14 cellular contexts compared by ENCODE assay signal in genomic region chr7:155729847-155730246, GRCh38.
DNase-seq lines count a peak whose midpoint lies in the region; ATAC-seq, FAIRE-seq and TF ChIP-seq lines count a peak whose summit lies in the region.
"Had no signal": no experiment of that assay in that cellular context is flagged by ENCODE, and none has a peak within 500 bp of the region (broad histone marks: within the 10 kb centered on the region; RNA-seq: fewer than 3 reads in every experiment).

No MANE protein-coding gene starts in this region.

- H4K20me1 ChIP-seq in endothelial cell of umbilical vein (replicated peaks; ENCODE audit: control insufficient read depth, extremely low read depth, insufficient read depth, low read length), result peaks cover 3% of the 10 kb centered on the region

- intact Hi-C loops in endothelial cell of umbilical vein (cut with micrococcal nuclease) (no loop called here), prostate gland (cut with DNase I) (loop anchor here (10.0 kb wide), 1 partner anchor 805 kb away; no protein-coding TSS in a partner anchor)

- no peaks in the 10 kb centered on the region for H3K9me3 ChIP-seq in Peyer's patch
- no peaks in the 10 kb centered on the region for H3K9me3 ChIP-seq in endothelial cell of umbilical vein (replicated peaks; ENCODE audit: control insufficient read depth, insufficient read depth, low read length)
- H3K9me3 ChIP-seq in prostate gland, result no peaks in the 10 kb centered on the region
- H3K9me3 ChIP-seq in endodermal cell (ENCODE audit: control insufficient read depth, low read length), result no peaks in the 10 kb centered on the region

- CTCF ChIA-PET in endothelial cell of umbilical vein (lab: Charles Lee), result interaction anchor here (0.9 to 12.9 kb wide), 2 partner anchors 12 to 131 kb away, joined by 3 to 189 read pairs; no protein-coding TSS in a partner anchor

- H2AFZ ChIP-seq in endothelial cell of umbilical vein (ENCODE audit: low read depth, low read length), result no peak overlapping the region

- peaks cover 0 to 6% (median 0%) of the 10 kb centered on the region in 3 donors for H3K36me3 ChIP-seq in Peyer's patch
- peaks cover 0 to 5% of the 10 kb centered on the region in 2 experiments for H3K36me3 ChIP-seq in endothelial cell of umbilical vein (ENCODE audit: control insufficient read depth in 2 of 2, extremely low read depth in 1 of 2, insufficient read depth in 2 of 2, low read length in 2 of 2)
- H3K36me3 ChIP-seq in prostate gland, result no peaks in the 10 kb centered on the region
- peaks cover 43% of the 10 kb centered on the region for H3K36me3 ChIP-seq in endodermal cell (ENCODE audit: control insufficient read depth, insufficient read depth, low read length)

- peaks cover 0 to 16% (median 8%) of the 10 kb centered on the region in 4 donors for H3K4me1 ChIP-seq in Peyer's patch
- no peaks in the 10 kb centered on the region for H3K4me1 ChIP-seq in endothelial cell of umbilical vein (ENCODE audit: control insufficient read depth, extremely low read depth, insufficient read depth, low read length)
- H3K4me1 ChIP-seq in prostate gland (replicated peaks), result no peaks in the 10 kb centered on the region
- no peaks in the 10 kb centered on the region for H3K4me1 ChIP-seq in endodermal cell (ENCODE audit: control insufficient read depth, insufficient read depth, low read length)

- H3K4me3 ChIP-seq in Peyer's patch, result no peak overlapping the region
- no peak overlapping the region for H3K4me3 ChIP-seq in endothelial cell of umbilical vein (replicated peaks in 1 of 3; ENCODE audit: insufficient read depth in 1 of 3, low read depth in 1 of 3, low read length in 3 of 3)
- no peak overlapping the region for H3K4me3 ChIP-seq in prostate gland
- no peak overlapping the region for H3K4me3 ChIP-seq in endodermal cell (ENCODE audit: low read length)

- ATAC-seq in GM21360 (IDR thresholded peaks at IDR 0.05; ENCODE audit: unreplicated experiment), result no peak
- ATAC-seq: activated CD4-positive, alpha-beta T cell treated with anti-CD3 and anti-CD28 coated beads for 36 hours had no signal

- no peak overlapping the region for H3K27ac Mint-ChIP-seq in endodermal cell
- H3K27ac Mint-ChIP-seq: activated CD4-positive, alpha-beta T cell treated with anti-CD3 and anti-CD28 coated beads for 36 hours; dendritic cell treated with granulocyte-macrophage colony-stimulating factor and Interleukin-4, amounts not matched to agents 40 ng/mL and 50 ng/mL, for 4 days had no signal

- dilution Hi-C loops in endothelial cell of umbilical vein (cut with MboI; ENCODE audit: extremely low pct_ligation_motif_present, low sequenced_read_pairs), result no loop called here

- TF ChIP-seq POLR2A in Peyer's patch (IDR thresholded peaks at IDR 0.05) (peak in 1 of 2 donors; percentile 11), endothelial cell of umbilical vein (IDR thresholded peaks at IDR 0.05; ENCODE audit: low read depth, low read length) (no peak), prostate gland (IDR thresholded peaks at IDR 0.05) (no peak)

- no peaks in the 10 kb centered on the region for H3K27me3 Mint-ChIP-seq in endodermal cell (ENCODE audit: insufficient read depth)
- H3K27me3 Mint-ChIP-seq: activated CD4-positive, alpha-beta T cell treated with anti-CD3 and anti-CD28 coated beads for 36 hours; dendritic cell treated with granulocyte-macrophage colony-stimulating factor and Interleukin-4, amounts not matched to agents 40 ng/mL and 50 ng/mL, for 4 days had no signal

- H3K9ac ChIP-seq in endothelial cell of umbilical vein (replicated peaks; ENCODE audit: extremely low read depth, insufficient read depth, low read length) (no peak overlapping the region), endodermal cell (ENCODE audit: extremely low read depth, low read length, poor library complexity, severe bottlenecking) (no peak overlapping the region)

- H3K4me1 Mint-ChIP-seq in endodermal cell, result peaks cover 27% of the 10 kb centered on the region

- peak; percentile 67 for DNase-seq in DMS 273 (lab: John Stamatoyannopoulos, UW; ENCODE audit: unreplicated experiment)
- DNase-seq in DMS 273 treated with DMSO at 0.1 percent for 48 hours (lab: John Stamatoyannopoulos, UW), result no peak
- DNase-seq in Peyer's patch, result peak in 2 of 3 donors; percentile 77 to 91
- peak; percentile 33 for DNase-seq in endothelial cell of umbilical vein (ENCODE audit: low read depth, low spot score)
- peak; percentile 70 for DNase-seq in prostate gland (ENCODE audit: low spot score)
- no peak for DNase-seq in endodermal cell
- no peak for DNase-seq in activated CD4-positive, CD25-positive, alpha-beta regulatory T cell treated with anti-CD3 and anti-CD28 coated beads, Interleukin-2, amount 50 U/mL, for 72 hours
- DNase-seq: activated CD4-positive, alpha-beta T cell treated with anti-CD3 and anti-CD28 coated beads for 36 hours; activated naive CD4-positive, alpha-beta T cell treated with Interleukin-2 at 50 U/mL for 16 hours; hippocampal formation; NCI-H2029 had no signal

- no peak for TF ChIP-seq CTCF in Peyer's patch (IDR thresholded peaks at IDR 0.05)
- no peak for TF ChIP-seq CTCF in endothelial cell of umbilical vein (IDR thresholded peaks at IDR 0.05; ENCODE audit: extremely low read depth in 1 of 2, insufficient read depth in 1 of 2, low read depth in 1 of 2, low read length in 2 of 2)
- TF ChIP-seq CTCF in prostate gland (IDR thresholded peaks at IDR 0.05), result no peak
- no peak for TF ChIP-seq CTCF in endodermal cell (conservative IDR thresholded peaks at IDR 0.05)

- H3K27me3 ChIP-seq in Peyer's patch, result no peaks in the 10 kb centered on the region
- no peaks in the 10 kb centered on the region for H3K27me3 ChIP-seq in endothelial cell of umbilical vein (ENCODE audit: control insufficient read depth in 2 of 2, insufficient read depth in 2 of 2, low read length in 2 of 2)
- H3K27me3 ChIP-seq in prostate gland (replicated peaks; ENCODE audit: insufficient read depth), result no peaks in the 10 kb centered on the region
- H3K27me3 ChIP-seq in endodermal cell (ENCODE audit: control insufficient read depth, insufficient read depth, low read length, poor library complexity, severe bottlenecking), result no peaks in the 10 kb centered on the region

- peak overlapping the region in 1 of 4 donors; percentile 68 for H3K27ac ChIP-seq in Peyer's patch
- no peak overlapping the region for H3K27ac ChIP-seq in endothelial cell of umbilical vein (ENCODE audit: insufficient read depth, low read depth, low read length)
- H3K27ac ChIP-seq in prostate gland, result no peak overlapping the region
- no peak overlapping the region for H3K27ac ChIP-seq in endodermal cell (ENCODE audit: low read depth, low read length)
- H3K27ac ChIP-seq: 22Rv1 had no signal

- H3K4me3 Mint-ChIP-seq in endodermal cell, result no peak overlapping the region
- H3K4me3 Mint-ChIP-seq: activated CD4-positive, alpha-beta T cell treated with anti-CD3 and anti-CD28 coated beads for 36 hours; dendritic cell treated with granulocyte-macrophage colony-stimulating factor and Interleukin-4, amounts not matched to agents 40 ng/mL and 50 ng/mL, for 4 days had no signal

- H3K4me2 ChIP-seq in endothelial cell of umbilical vein (ENCODE audit: insufficient read depth, low read length), result no peak overlapping the region

- H3K79me2 ChIP-seq in endothelial cell of umbilical vein (ENCODE audit: control insufficient read depth, insufficient read depth, low read length), result peaks cover 18% of the 10 kb centered on the region

- no TSS peak for BruUV-seq in endothelial cell of umbilical vein (replicated peaks; lab: Mats Ljungman, UMichigan)

- no peak for FAIRE-seq in endothelial cell of umbilical vein (lab: Jason Lieb, UNC)

- POLR2A ChIA-PET in endothelial cell of umbilical vein (lab: Charles Lee), result no interaction called here

- peaks cover 16% of the 10 kb centered on the region for H3K36me3 Mint-ChIP-seq in endodermal cell (ENCODE audit: low read depth)

- H3K9me3 Mint-ChIP-seq in endodermal cell, result no peaks in the 10 kb centered on the region
- H3K9me3 Mint-ChIP-seq: dendritic cell treated with granulocyte-macrophage colony-stimulating factor and Interleukin-4, amounts not matched to agents 40 ng/mL and 50 ng/mL, for 4 days had no signal

- 38% methylated on average over 6 of the region's 6 CpGs for WGBS in prostate gland
- WGBS in endodermal cell (ENCODE audit: insufficient coverage in 1 of 2, insufficient read length in 1 of 2), 2 experiments, result 93% methylated on average over 5 to 6 of the region's 6 CpGs

- H3K9me1 ChIP-seq in endothelial cell of umbilical vein (replicated peaks; ENCODE audit: control insufficient read depth, extremely low read depth, insufficient read depth, low read length), result no peaks in the 10 kb centered on the region

TF ChIP-seq in endothelial cell of umbilical vein, 7 proteins besides CTCF, POLR2A, EP300 and RAD21:
- TF ChIP-seq GATA2 (IDR thresholded peaks at IDR 0.05; ENCODE audit: insufficient read depth, insufficient read length, low read depth, low read length), result no peak
- TF ChIP-seq EZH2 (IDR thresholded peaks at IDR 0.05; ENCODE audit: borderline replicate concordance, low read depth, low read length, severe bottlenecking), result no peak
- no peak for TF ChIP-seq MAX (IDR thresholded peaks at IDR 0.05; ENCODE audit: insufficient read depth, insufficient read length)
- TF ChIP-seq MYC (IDR thresholded peaks at IDR 0.05; ENCODE audit: low read depth, low read length), result no peak
- no peak for TF ChIP-seq JUN (IDR thresholded peaks at IDR 0.05; ENCODE audit: borderline replicate concordance, insufficient read depth, insufficient read length, low read depth)
- no peak for TF ChIP-seq POLR2AphosphoS5 (IDR thresholded peaks at IDR 0.05; ENCODE audit: insufficient read depth, low read depth, low read length)
- TF ChIP-seq FOS (IDR thresholded peaks at IDR 0.05; ENCODE audit: borderline replicate concordance, insufficient read depth, low read length), result no peak

Comparison
In these comparisons a context has a peak if more than half of its experiments do, and no peak if none do; other contexts are left out.
1. DNase-seq: peak in DMS 273 (single experiment), Peyer's patch (2 of 3), endothelial cell of umbilical vein (single experiment) and prostate gland (single experiment); none in DMS 273 treated with DMSO at 0.1 percent for 48 hours (single experiment), endodermal cell (single experiment) and activated CD4-positive, CD25-positive, alpha-beta regulatory T cell treated with anti-CD3 and anti-CD28 coated beads, Interleukin-2, amount 50 U/mL, for 72 hours (single experiment).